In genomic region chr22:33519974-33520903, GRCh38 we compare ENCODE assay signal across 10 cellular contexts.
DNase-seq lines count a peak whose midpoint lies in the region; ATAC-seq, FAIRE-seq and TF ChIP-seq lines count a peak whose summit lies in the region.
"Had no signal": no experiment of that assay in that cellular context is flagged by ENCODE, and none has a peak within 500 bp of the region (broad histone marks: within the 10 kb centered on the region; RNA-seq: fewer than 3 reads in every experiment).

No MANE protein-coding gene starts in this region.

- H3K4ac ChIP-seq in mesenchymal stem cell (ENCODE audit: low read depth in 1 of 2, low read length in 2 of 2), result no peak overlapping the region

- H3K18ac ChIP-seq in mesenchymal stem cell (ENCODE audit: low read depth in 1 of 2, low read length in 2 of 2), result no peak overlapping the region

- H3K36me3 Mint-ChIP-seq in WTC11, result peaks cover 14% of the 10 kb centered on the region

- no peak for TF ChIP-seq CTCF in WTC11 (IDR thresholded peaks at IDR 0.05)

- H2AFZ ChIP-seq in mesenchymal stem cell (ENCODE audit: low read depth, low read length), result no peak overlapping the region

- FAIRE-seq in GM18507 (lab: Jason Lieb, UNC), result peak; percentile 52

- H3K4me1 ChIP-seq in mesenchymal stem cell (ENCODE audit: control insufficient read depth, insufficient read depth, low read depth, low read length), result peaks cover 10% of the 10 kb centered on the region
- H3K4me1 ChIP-seq: BE2C had no signal

- H3K9me3 ChIP-seq in mesenchymal stem cell (ENCODE audit: control insufficient read depth, low read length), result no peaks in the 10 kb centered on the region
- H3K9me3 ChIP-seq: BE2C had no signal

- peaks cover 22% of the 10 kb centered on the region for H3K4me1 Mint-ChIP-seq in WTC11

- no peak for DNase-seq in GM18507 (ENCODE audit: extremely low spot score, insufficient read length, low read depth)
- no peak for DNase-seq in WTC11 (ENCODE audit: low spot score)
- no peak for DNase-seq in mesenchymal stem cell
- DNase-seq in RPMI8226, result no peak
- DNase-seq in SIG-M5 treated with dmso at 0.1 percent for 504 hours (lab: John Stamatoyannopoulos, UW; ENCODE audit: unreplicated experiment), result no peak
- DNase-seq in stimulated activated CD4-positive, alpha-beta T cell treated with anti-CD3 and anti-CD28 coated beads, Interleukin-15, amount 100 ng/mL, for 24 hours, result no peak
- DNase-seq in GM03348 (ENCODE audit: low spot score), result no peak
- DNase-seq: BE2C; NK-92 treated with Interleukin-12 subunit alpha and Interleukin-12 subunit beta, amount 100 ng/mL, for 24 hours had no signal

- no peak overlapping the region for H4K8ac ChIP-seq in mesenchymal stem cell (ENCODE audit: low read length)

- no peak for ATAC-seq in WTC11
- ATAC-seq: Panc1 had no signal

- no peaks in the 10 kb centered on the region for H3K27me3 Mint-ChIP-seq in WTC11 (ENCODE audit: low read depth)

- H3K14ac ChIP-seq in mesenchymal stem cell (ENCODE audit: low read length in 2 of 2), result no peak overlapping the region

- H2AK5ac ChIP-seq in mesenchymal stem cell (ENCODE audit: low read length, severe bottlenecking), result no peak overlapping the region

- WGBS in mesenchymal stem cell, result 88% methylated on average over 10 of the region's 13 CpGs

- no peak overlapping the region for H3K4me3 ChIP-seq in mesenchymal stem cell (ENCODE audit: insufficient read depth in 1 of 2, low read depth in 1 of 2, low read length in 2 of 2)

- no peak overlapping the region for H3K4me2 ChIP-seq in mesenchymal stem cell (ENCODE audit: low read length, poor library complexity, severe bottlenecking)

- peaks cover 10% of the 10 kb centered on the region for H3K9me3 Mint-ChIP-seq in WTC11

- no peak overlapping the region for H3K23ac ChIP-seq in mesenchymal stem cell (ENCODE audit: low read length in 2 of 2)

- H4K91ac ChIP-seq in mesenchymal stem cell (ENCODE audit: low read length), result no peak overlapping the region

- peak overlapping the region; percentile 62 for H3K9ac ChIP-seq in mesenchymal stem cell (ENCODE audit: low read length)

- no peaks in the 10 kb centered on the region for H3K27me3 ChIP-seq in mesenchymal stem cell (ENCODE audit: control insufficient read depth in 1 of 2, insufficient read depth in 1 of 2, low read length in 2 of 2)
- H3K27me3 ChIP-seq: BE2C had no signal

- H2BK5ac ChIP-seq in mesenchymal stem cell (ENCODE audit: low read depth, low read length, poor library complexity, severe bottlenecking), result no peak overlapping the region

- no peak overlapping the region for H3K27ac ChIP-seq in mesenchymal stem cell (ENCODE audit: low read length, poor library complexity, severe bottlenecking)

- no peak overlapping the region for H3K4me3 Mint-ChIP-seq in WTC11

- peak overlapping the region; percentile 63 for H3K27ac Mint-ChIP-seq in WTC11

- POLR2A ChIA-PET in WTC11 (lab: Charles Lee), result no interaction called here

- peaks cover 0 to 6% of the 10 kb centered on the region in 2 experiments for H3K36me3 ChIP-seq in mesenchymal stem cell (ENCODE audit: control insufficient read depth in 1 of 2, insufficient read depth in 2 of 2, low read depth in 1 of 2, low read length in 2 of 2)
- H3K36me3 ChIP-seq: BE2C had no signal

- no peak overlapping the region for H2BK12ac ChIP-seq in mesenchymal stem cell (ENCODE audit: low read length in 2 of 2)

- H2BK120ac ChIP-seq in mesenchymal stem cell (ENCODE audit: low read depth, low read length), result no peak overlapping the region

- peaks cover 2% of the 10 kb centered on the region for H3K79me1 ChIP-seq in mesenchymal stem cell (replicated peaks; ENCODE audit: low read length, poor library complexity, severe bottlenecking)

- H2BK15ac ChIP-seq in mesenchymal stem cell (ENCODE audit: low read depth, poor library complexity, severe bottlenecking), result no peak overlapping the region

- CTCF ChIA-PET in WTC11 (lab: Charles Lee), result interaction anchor here (0.6 to 3.2 kb wide), 12 partner anchors 10 to 585 kb away, joined by 3 to 15 read pairs (median 4); no protein-coding TSS in a partner anchor

TF ChIP-seq in WTC11, 78 proteins besides CTCF, POLR2A, EP300 and RAD21:
- no peak for TF ChIP-seq CBFB (CRISPR knock-in tag; IDR thresholded peaks at IDR 0.05; ENCODE audit: low read depth)
- TF ChIP-seq ZNF232 (CRISPR knock-in tag; IDR thresholded peaks at IDR 0.05), result no peak
- no peak for TF ChIP-seq JUN (CRISPR knock-in tag; IDR thresholded peaks at IDR 0.05)
- TF ChIP-seq MXD4 (CRISPR knock-in tag; IDR thresholded peaks at IDR 0.05; ENCODE audit: borderline replicate concordance), result no peak
- no peak for TF ChIP-seq AFF4 (CRISPR knock-in tag; IDR thresholded peaks at IDR 0.05; ENCODE audit: borderline replicate concordance)
- no peak for TF ChIP-seq KAT7 (CRISPR knock-in tag; IDR thresholded peaks at IDR 0.05; ENCODE audit: borderline replicate concordance)
- TF ChIP-seq NR1H2 (CRISPR knock-in tag; IDR thresholded peaks at IDR 0.05), result no peak
- no peak for TF ChIP-seq ZNF281 (CRISPR knock-in tag; IDR thresholded peaks at IDR 0.05)
- TF ChIP-seq NR2C2 (CRISPR knock-in tag; IDR thresholded peaks at IDR 0.05), result no peak
- TF ChIP-seq TP53 (CRISPR knock-in tag; IDR thresholded peaks at IDR 0.05), result no peak
- no peak for TF ChIP-seq ETV6 (CRISPR knock-in tag; IDR thresholded peaks at IDR 0.05)
- no peak for TF ChIP-seq E2F4 (CRISPR knock-in tag; IDR thresholded peaks at IDR 0.05; ENCODE audit: borderline replicate concordance, low read depth)
- TF ChIP-seq ESRRA (CRISPR knock-in tag; IDR thresholded peaks at IDR 0.05; ENCODE audit: borderline replicate concordance), result no peak
- TF ChIP-seq MAX (CRISPR knock-in tag; IDR thresholded peaks at IDR 0.05), result no peak
TF ChIP-seq in WTC11: peak in this region for 0.
